ENCODE assay signal across 8 cellular contexts in the genomic region with DNA sequence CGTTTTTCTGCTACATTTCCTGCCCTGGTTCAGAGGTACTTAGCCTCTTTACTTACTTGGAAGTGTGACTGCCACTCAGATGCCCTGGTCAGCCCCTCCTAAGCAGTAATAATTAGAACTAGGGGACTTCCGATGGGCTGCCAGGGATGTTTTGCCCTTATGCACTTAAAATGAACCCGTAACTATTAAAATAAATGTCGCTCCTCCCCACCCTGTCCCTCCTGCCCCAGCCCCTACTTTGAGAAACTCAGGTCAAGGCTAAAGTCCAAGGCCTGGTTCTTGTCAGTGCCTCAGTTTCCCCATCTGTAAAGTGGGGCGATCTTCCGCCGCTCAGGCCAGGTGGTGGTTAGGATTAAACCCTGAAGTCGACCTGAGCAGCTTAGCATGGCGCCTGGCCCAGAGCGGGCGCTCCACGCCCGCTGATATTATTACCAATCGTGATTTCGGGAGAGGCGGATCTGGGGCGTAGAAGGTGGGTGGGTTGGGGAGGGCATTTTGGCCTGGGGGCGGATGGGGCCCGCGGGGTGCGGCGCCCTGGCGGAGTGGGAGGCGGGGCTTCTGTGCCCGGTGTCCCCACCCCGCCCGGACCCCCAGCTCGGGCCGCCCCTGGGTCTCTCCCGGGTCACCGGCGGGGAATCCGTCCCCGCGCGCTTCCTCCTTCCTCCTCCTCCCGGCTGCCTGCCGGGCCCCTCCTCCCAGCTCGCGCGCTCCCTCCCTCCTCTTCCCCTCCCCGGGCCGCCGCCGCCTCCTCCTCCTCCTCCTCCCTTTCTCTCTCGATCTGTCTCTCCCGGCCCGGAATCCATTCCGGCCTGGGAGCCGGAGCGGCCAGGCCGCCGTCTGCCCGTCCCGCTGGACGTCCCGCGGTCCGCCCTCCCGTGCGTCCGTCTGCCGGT. TPM values are rescaled to one million over a fixed set of nuclear protein-coding genes. Genes with fewer than 3 reads are reported as not detected.
DNase-seq lines count a peak whose midpoint lies in the region; ATAC-seq and TF ChIP-seq lines count a peak whose summit lies in the region.

TSS of gene SRC (plus strand) at position 802 of the 893 bp plus-strand sequence. CDS start 38,014 bp downstream, outside the sequence.

- no peaks in the 10 kb centered on the region for H3K27me3 Mint-ChIP-seq in activated naive CD4-positive, alpha-beta T cell treated with anti-CD3 and anti-CD28 coated beads for 36 hours (ENCODE audit: low read depth)

- H3K4me3 ChIP-seq in DND-41 (ENCODE audit: low read depth in 1 of 2, low read length in 2 of 2) (peak within 1 kb of the TSS; percentile 18 to 60; a peak in 3 of 4 replicates), neuron (ENCODE audit: low read length) (peak within 1 kb of the TSS; percentile 50), suprapubic skin (peak within 1 kb of the TSS; percentile 83)

- H3K4me2 ChIP-seq in DND-41 (ENCODE audit: insufficient read depth, low read length), result peak within 1 kb of the TSS; percentile 76

- intact Hi-C loops in activated naive CD4-positive, alpha-beta T cell treated with anti-CD3 and anti-CD28 coated beads for 36 hours (cut with micrococcal nuclease), result loop anchor here (2.0 kb wide), 1 partner anchor 181 kb away; the partner anchor contains the start of gene BLCAP

- ATAC-seq in DND-41 (ENCODE audit: insufficient read depth, low read depth) (peak; percentile 87), HG03442 (IDR thresholded peaks at IDR 0.05; ENCODE audit: unreplicated experiment) (peak; percentile 36), HG02588 (IDR thresholded peaks at IDR 0.05; ENCODE audit: unreplicated experiment) (no peak)

- H3K27ac ChIP-seq in DND-41 (ENCODE audit: low read length) (peak within 1 kb of the TSS; percentile 17; the same call in 1 of the 2 replicates), suprapubic skin (peak within 1 kb of the TSS; percentile 90)

- H3K9ac ChIP-seq in DND-41 (ENCODE audit: low read depth, low read length), result peak within 1 kb of the TSS; percentile 53

- H3K36me3 Mint-ChIP-seq in activated naive CD4-positive, alpha-beta T cell treated with anti-CD3 and anti-CD28 coated beads for 36 hours (ENCODE audit: low read depth), result no peaks in the 10 kb centered on the region

- no peak for TF ChIP-seq EP300 in suprapubic skin (IDR thresholded peaks at IDR 0.05)

- WGBS in suprapubic skin, result 10% methylated on average over 25 of the region's 63 CpGs

- H3K79me2 ChIP-seq in DND-41 (ENCODE audit: insufficient read depth, low read length), result peaks cover 13% of the 10 kb centered on the region

- H4K20me1 ChIP-seq in DND-41 (ENCODE audit: insufficient read depth, low read length), result peaks cover 9% of the 10 kb centered on the region; the same call in 1 of the 2 replicates

- TF ChIP-seq POLR2A in suprapubic skin (IDR thresholded peaks at IDR 0.05), result no peak

- H3K27ac Mint-ChIP-seq in activated naive CD4-positive, alpha-beta T cell treated with anti-CD3 and anti-CD28 coated beads for 36 hours, result no peak within 1 kb of the TSS

- peak within 1 kb of the TSS; percentile 74 for H2AFZ ChIP-seq in DND-41 (ENCODE audit: low read depth, low read length)
- H2AFZ ChIP-seq in neuron (ENCODE audit: low read depth, low read length), result no peak within 1 kb of the TSS

- TF ChIP-seq CTCF in DND-41 (IDR thresholded peaks at IDR 0.05; ENCODE audit: borderline replicate concordance, extremely low read depth, low read length, poor library complexity, severe bottlenecking) (no peak), suprapubic skin (IDR thresholded peaks at IDR 0.05) (no peak)

- H3K27me3 ChIP-seq in DND-41 (ENCODE audit: insufficient read depth, low read length, poor library complexity), result no peaks in the 10 kb centered on the region
- H3K27me3 ChIP-seq in neuron (ENCODE audit: insufficient read depth, low read length), result peaks cover 3% of the 10 kb centered on the region
- H3K27me3 ChIP-seq in suprapubic skin, result no peaks in the 10 kb centered on the region

- DNase-seq in DND-41 (peak; percentile 80), germinal center (ENCODE audit: low spot score) (peak; percentile 62), suprapubic skin (ENCODE audit: low spot score in 2 of 2) (peak; percentile 90 to 91)
- DNase-seq in activated naive CD4-positive, alpha-beta T cell treated with anti-CD3 and anti-CD28 coated beads for 36 hours, result peak; percentile 68

- H3K9me3 ChIP-seq in DND-41 (ENCODE audit: insufficient read depth, low read length, severe bottlenecking), result no peaks in the 10 kb centered on the region
- no peaks in the 10 kb centered on the region for H3K9me3 ChIP-seq in neuron (ENCODE audit: low read length)
- no peaks in the 10 kb centered on the region for H3K9me3 ChIP-seq in suprapubic skin

- CTCF ChIA-PET in activated naive CD4-positive, alpha-beta T cell treated with anti-CD3 and anti-CD28 coated beads for 36 hours (lab: Charles Lee), result no interaction called here

- H3K4me3 Mint-ChIP-seq in activated naive CD4-positive, alpha-beta T cell treated with anti-CD3 and anti-CD28 coated beads for 36 hours, result peak within 1 kb of the TSS; percentile 65

- H3K4me1 ChIP-seq in DND-41 (ENCODE audit: insufficient read depth, low read length) (peaks cover 21% of the 10 kb centered on the region), neuron (ENCODE audit: insufficient read depth, low read length) (peaks cover 4% of the 10 kb centered on the region), suprapubic skin (peaks cover 44% of the 10 kb centered on the region)

- H3K9me3 Mint-ChIP-seq in activated naive CD4-positive, alpha-beta T cell treated with anti-CD3 and anti-CD28 coated beads for 36 hours, result no peaks in the 10 kb centered on the region

- peaks cover 8% of the 10 kb centered on the region for H3K4me1 Mint-ChIP-seq in activated naive CD4-positive, alpha-beta T cell treated with anti-CD3 and anti-CD28 coated beads for 36 hours (ENCODE audit: low read depth)

- no peaks in the 10 kb centered on the region for H3K36me3 ChIP-seq in DND-41 (ENCODE audit: insufficient read depth, low read length)
- H3K36me3 ChIP-seq in neuron (ENCODE audit: insufficient read depth, low read length), result peaks cover 3% of the 10 kb centered on the region
- no peaks in the 10 kb centered on the region for H3K36me3 ChIP-seq in suprapubic skin

TF ChIP-seq in PFSK-1, 5 proteins besides CTCF, POLR2A, EP300 and RAD21:
- TF ChIP-seq POLR2AphosphoS5 (IDR thresholded peaks at IDR 0.05; ENCODE audit: low read depth, low read length), result peak; percentile 68; the same call in 1 of the 2 replicates
- TF ChIP-seq SIN3A (IDR thresholded peaks at IDR 0.05; ENCODE audit: borderline replicate concordance, insufficient read depth, low read length), result no peak

RNA-seq across cellular contexts. Expression of gene SRC, which starts in this region (rescaled TPM):
- polyA plus RNA-seq in PFSK-1 (2012; ENCODE audit: insufficient read length, low read depth), result 33.3 TPM
- 1 to 10 TPM; 2.0 to 2.8 TPM for total RNA-seq in activated naive CD4-positive, alpha-beta T cell treated with anti-CD3 and anti-CD28 coated beads for 36 hours
- total RNA-seq in suprapubic skin, result 10 to 100 TPM; 18.8 to 39.5 (median 26.0) TPM

Comparison
In these comparisons a context has a peak if more than half of its experiments do, and no peak if none do; other contexts are left out.
1. RNA of gene SRC (total RNA-seq): 18.8 to 39.5 TPM in suprapubic skin; 2.0 to 2.8 TPM in activated naive CD4-positive, alpha-beta T cell treated with anti-CD3 and anti-CD28 coated beads for 36 hours; every median in the first group is over 4 times any median in the second.
2. Peak in every context shown above with its lines, with median percentiles within 50 percentile points of each other: DNase-seq and H3K4me3 ChIP-seq.